In genomic region chr6:63492476-63492875, GRCh38 we compare ENCODE assay signal across 20 cellular contexts.
DNase-seq lines count a peak whose midpoint lies in the region; ATAC-seq, FAIRE-seq and TF ChIP-seq lines count a peak whose summit lies in the region.
"Had no signal": no experiment of that assay in that cellular context is flagged by ENCODE, and none has a peak within 500 bp of the region (broad histone marks: within the 10 kb centered on the region; RNA-seq: fewer than 3 reads in every experiment).

No MANE protein-coding gene starts in this region.

- FAIRE-seq in GM12891 (lab: Jason Lieb, UNC), result peak; percentile 41
- FAIRE-seq: D721Med, RCC 7860 had no signal

- H3K4me3 ChIP-seq in body of pancreas (no peak overlapping the region), mucosa of rectum (ENCODE audit: low read length in 2 of 2) (no peak overlapping the region)
- H3K4me3 ChIP-seq: SK-N-MC had no signal

- WGBS in body of pancreas, 2 donors, result 18 to 33% methylated on average over 2 of the region's 2 CpGs

- H3K9me3 ChIP-seq in body of pancreas (no peaks in the 10 kb centered on the region), mucosa of rectum (ENCODE audit: control insufficient read depth in 2 of 2, low read length in 2 of 2) (no peaks in the 10 kb centered on the region)

- intact Hi-C loops in body of pancreas (cut with DNase I), result no loop called here

- TF ChIP-seq CTCF in 22Rv1 (IDR thresholded peaks at IDR 0.05) (no peak), body of pancreas (IDR thresholded peaks at IDR 0.05) (no peak)

- H3K27me3 ChIP-seq in body of pancreas (no peaks in the 10 kb centered on the region), mucosa of rectum (ENCODE audit: control insufficient read depth in 2 of 2, insufficient read depth in 2 of 2, low read length in 2 of 2) (no peaks in the 10 kb centered on the region)

- H3K4me1 ChIP-seq in body of pancreas, result peaks cover 23% of the 10 kb centered on the region
- H3K4me1 ChIP-seq in mucosa of rectum (ENCODE audit: control insufficient read depth in 2 of 2, insufficient read depth in 2 of 2, low read length in 2 of 2), result peaks cover 10 to 18% of the 10 kb centered on the region in 2 donors

- H3K9ac ChIP-seq in mucosa of rectum (ENCODE audit: low read depth in 1 of 2, low read length in 2 of 2), result no peak overlapping the region

- DNase-seq in GM12891 (ENCODE audit: insufficient read length, low spot score), result no peak
- DNase-seq in body of pancreas, result peak in 3 of 4 donors; percentile 22 to 54 (median 52)
- DNase-seq in kidney tubule cell (ENCODE audit: low spot score), result no peak
- DNase-seq in stimulated activated CD4-positive, alpha-beta T cell treated with anti-CD3 and anti-CD28 coated beads, Interleukin-1b, Interleukin-23, amount 100 ng/mL, for 48 hours, result no peak
- DNase-seq: AML-193, H9, IMR-90, NCI-H1436 treated with DMSO at 0.1 percent for 48 hours, NCI-H2029, NCI-H2171 treated with DMSO at 0.1 percent for 48 hours, NCI-H446 treated with DMSO at 0.1 percent for 48 hours had no signal

- no peak for TF ChIP-seq POLR2A in GM12891 (IDR thresholded peaks at IDR 0.05; ENCODE audit: low read depth, low read length)
- TF ChIP-seq POLR2A in body of pancreas (IDR thresholded peaks at IDR 0.05), result no peak

- H3K27ac ChIP-seq in 22Rv1 (peak overlapping the region; percentile 58), body of pancreas (peak overlapping the region in 2 of 4 donors; percentile 10 to 26), mucosa of rectum (ENCODE audit: low read depth in 2 of 2, low read length in 2 of 2) (peak overlapping the region; percentile 11 to 64)
- H3K27ac ChIP-seq: C4-2B, HL-60, SK-N-MC had no signal

- ATAC-seq in body of pancreas (peak; percentile 86), GM19395 (IDR thresholded peaks at IDR 0.05; ENCODE audit: unreplicated experiment) (no peak)
- ATAC-seq: Right ventricle myocardium inferior had no signal

- H3K36me3 ChIP-seq in body of pancreas (replicated peaks in 1 of 2; ENCODE audit: insufficient read depth in 1 of 2, low read depth in 2 of 2), result no peaks in the 10 kb centered on the region
- H3K36me3 ChIP-seq in mucosa of rectum (ENCODE audit: control insufficient read depth in 2 of 2, insufficient read depth in 2 of 2, low read length in 2 of 2), result no peaks in the 10 kb centered on the region

TF ChIP-seq in GM12891, 5 proteins besides CTCF, POLR2A, EP300 and RAD21:
- TF ChIP-seq SPI1 (IDR thresholded peaks at IDR 0.05; ENCODE audit: low read depth, low read length), result no peak
- TF ChIP-seq POLR2AphosphoS5 (IDR thresholded peaks at IDR 0.05; ENCODE audit: low read depth, low read length), result no peak
- no peak for TF ChIP-seq POU2F2 (IDR thresholded peaks at IDR 0.05; ENCODE audit: low read depth, low read length)
- TF ChIP-seq TAF1 (IDR thresholded peaks at IDR 0.05; ENCODE audit: low read depth, low read length), result no peak
- TF ChIP-seq PAX5 (IDR thresholded peaks at IDR 0.05; ENCODE audit: insufficient read depth, low read length, severe bottlenecking), result no peak

Comparison
In these comparisons a context has a peak if more than half of its experiments do, and no peak if none do; other contexts are left out.
1. DNase-seq: peak in body of pancreas (3 of 4); none in GM12891 (single experiment), kidney tubule cell (single experiment) and stimulated activated CD4-positive, alpha-beta T cell treated with anti-CD3 and anti-CD28 coated beads, Interleukin-1b, Interleukin-23, amount 100 ng/mL, for 48 hours (single experiment).